Comparison of ENCODE assay signal across 2 cellular contexts in the genomic region with DNA sequence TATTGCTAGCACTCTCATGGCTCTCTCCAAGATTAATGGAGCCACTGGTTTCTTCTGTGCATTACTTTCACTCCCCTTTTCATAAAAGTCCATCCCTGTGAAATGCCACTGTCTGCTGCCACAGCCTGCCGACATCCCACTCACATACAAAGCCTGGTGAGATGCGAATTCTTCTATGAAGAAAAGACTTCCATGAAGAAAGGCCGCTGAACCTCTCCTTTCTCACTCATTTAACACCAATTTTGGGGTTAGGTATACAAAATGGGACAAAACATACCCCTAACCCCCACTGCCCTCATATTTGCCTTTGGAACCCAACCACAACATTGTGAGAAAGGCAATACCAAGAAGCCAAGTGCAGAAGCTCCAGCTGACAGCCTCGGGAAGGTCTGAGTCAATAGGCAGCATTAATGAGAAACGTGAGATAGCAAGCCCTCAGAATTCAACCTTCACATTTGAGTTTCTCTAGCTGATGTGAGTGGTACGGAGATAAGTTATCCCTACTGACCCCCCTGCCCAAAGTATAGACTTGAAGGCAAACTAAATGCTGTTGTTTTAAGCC.
TF ChIP-seq lines count a peak whose summit lies in the region.

No MANE protein-coding gene starts in this region.

TF ChIP-seq in SK-N-SH, 30 proteins besides CTCF, POLR2A, EP300 and RAD21 (continued from another document):
- TF ChIP-seq REST (IDR thresholded peaks at IDR 0.05; ENCODE audit: low read depth, low read length) (no peak), USF1 (IDR thresholded peaks at IDR 0.05; ENCODE audit: borderline replicate concordance, low read depth) (no peak), TEAD4 (IDR thresholded peaks at IDR 0.05; ENCODE audit: borderline replicate concordance, insufficient read depth) (no peak), FOXM1 (IDR thresholded peaks at IDR 0.05; ENCODE audit: low read depth) (no peak), FOSL2 (IDR thresholded peaks at IDR 0.05; ENCODE audit: borderline replicate concordance, low read depth) (no peak), EZH2phosphoT487 (IDR thresholded peaks at IDR 0.05; ENCODE audit: borderline replicate concordance, low read depth) (no peak), YY1 (IDR thresholded peaks at IDR 0.05; ENCODE audit: low read depth) (no peak), NFIC (IDR thresholded peaks at IDR 0.05; ENCODE audit: borderline replicate concordance) (no peak)
- TF ChIP-seq, protein P1, sequence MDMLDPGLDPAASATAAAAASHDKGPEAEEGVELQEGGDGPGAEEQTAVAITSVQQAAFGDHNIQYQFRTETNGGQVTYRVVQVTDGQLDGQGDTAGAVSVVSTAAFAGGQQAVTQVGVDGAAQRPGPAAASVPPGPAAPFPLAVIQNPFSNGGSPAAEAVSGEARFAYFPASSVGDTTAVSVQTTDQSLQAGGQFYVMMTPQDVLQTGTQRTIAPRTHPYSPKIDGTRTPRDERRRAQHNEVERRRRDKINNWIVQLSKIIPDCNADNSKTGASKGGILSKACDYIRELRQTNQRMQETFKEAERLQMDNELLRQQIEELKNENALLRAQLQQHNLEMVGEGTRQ (IDR thresholded peaks at IDR 0.05; ENCODE audit: borderline replicate concordance, low read depth, low read length), result no peak
- TF ChIP-seq, protein P2, sequence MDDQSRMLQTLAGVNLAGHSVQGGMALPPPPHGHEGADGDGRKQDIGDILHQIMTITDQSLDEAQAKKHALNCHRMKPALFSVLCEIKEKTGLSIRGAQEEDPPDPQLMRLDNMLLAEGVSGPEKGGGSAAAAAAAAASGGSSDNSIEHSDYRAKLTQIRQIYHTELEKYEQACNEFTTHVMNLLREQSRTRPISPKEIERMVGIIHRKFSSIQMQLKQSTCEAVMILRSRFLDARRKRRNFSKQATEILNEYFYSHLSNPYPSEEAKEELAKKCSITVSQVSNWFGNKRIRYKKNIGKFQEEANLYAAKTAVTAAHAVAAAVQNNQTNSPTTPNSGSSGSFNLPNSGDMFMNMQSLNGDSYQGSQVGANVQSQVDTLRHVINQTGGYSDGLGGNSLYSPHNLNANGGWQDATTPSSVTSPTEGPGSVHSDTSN (IDR thresholded peaks at IDR 0.05), result no peak

TF ChIP-seq in SK-N-SH treated with all-trans-retinoic acid at 6 μM for 48 hours, 23 proteins besides CTCF, POLR2A, EP300 and RAD21 (continued from another document):
- TF ChIP-seq ESRRG (CRISPR knock-in tag; IDR thresholded peaks at IDR 0.05), result no peak
- no peak for TF ChIP-seq ISL1 (CRISPR knock-in tag; IDR thresholded peaks at IDR 0.05)
- TF ChIP-seq RARB (CRISPR knock-in tag; IDR thresholded peaks at IDR 0.05), result no peak
- TF ChIP-seq ZFP3 (CRISPR knock-in tag; IDR thresholded peaks at IDR 0.05), result no peak
- TF ChIP-seq CSDC2 (CRISPR knock-in tag; IDR thresholded peaks at IDR 0.05), result no peak
- no peak for TF ChIP-seq BACH2 (CRISPR knock-in tag; IDR thresholded peaks at IDR 0.05; ENCODE audit: borderline replicate concordance)
- TF ChIP-seq ZNF565 (CRISPR knock-in tag; conservative IDR thresholded peaks at IDR 0.05; ENCODE audit: low read depth), result no peak
- TF ChIP-seq TCF4 (CRISPR knock-in tag; IDR thresholded peaks at IDR 0.05; ENCODE audit: borderline replicate concordance), result no peak
- TF ChIP-seq SNAI2 (CRISPR knock-in tag; IDR thresholded peaks at IDR 0.05), result no peak
- TF ChIP-seq TSHZ2 (CRISPR knock-in tag; IDR thresholded peaks at IDR 0.05), result no peak
